11 cellular contexts compared by ENCODE assay signal in the genomic region with DNA sequence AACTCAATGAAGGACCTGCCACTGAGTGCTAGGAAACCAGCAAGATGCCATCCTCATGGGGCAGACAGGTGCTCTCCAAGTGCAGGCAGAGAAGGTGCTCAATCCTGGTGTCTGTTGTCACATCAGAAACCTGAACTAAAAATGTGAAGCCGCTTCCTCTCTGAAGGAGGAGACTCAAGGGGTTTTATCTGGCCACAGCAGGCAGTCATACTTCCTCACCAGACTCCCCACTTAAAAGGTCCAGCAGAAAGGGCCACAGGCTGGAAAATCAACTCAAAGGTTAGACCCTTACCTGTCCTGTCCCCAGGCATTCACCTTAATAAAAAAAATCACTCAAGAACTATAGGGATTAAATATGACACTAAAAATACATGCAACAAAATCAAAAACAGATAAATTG. TPM values are rescaled to one million over a fixed set of nuclear protein-coding genes. Genes with fewer than 3 reads are reported as not detected.
A peak's percentile ranks its signal among the peaks of the same experiment; 100 is the strongest.
DNase-seq lines count a peak whose midpoint lies in the region; ATAC-seq and TF ChIP-seq lines count a peak whose summit lies in the region.
"Had no signal": no experiment of that assay in that cellular context is flagged by ENCODE, and none has a peak within 500 bp of the region (broad histone marks: within the 10 kb centered on the region; RNA-seq: fewer than 3 reads in every experiment).

No MANE protein-coding gene starts in this region.

- intact Hi-C loops in spleen (cut with DNase I; ENCODE audit: low total_unique reads), result no loop called here

- 0 to 41% (median 23%) methylated on average over 1 of the region's 1 CpG for WGBS in spleen, 5 donors

- H3K27me3 ChIP-seq in spleen (replicated peaks in 1 of 7), result no peaks in the 10 kb centered on the region

- DNase-seq in activated T-cell treated with anti-CD3 and anti-CD28 coated beads, Interleukin-2, amount 50 U/mL, for 24 hours, result peak; percentile 30
- DNase-seq in activated T-cell treated with anti-CD3 and anti-CD28 coated beads, Interleukin-2, amount 50 U/mL, for 48 hours, result no peak
- DNase-seq in NOMO-1 treated with dmso at 0.1 percent for 144 hours (lab: John Stamatoyannopoulos, UW; ENCODE audit: unreplicated experiment) (peak; percentile 10), spleen (peak; percentile 47), NCI-H524 treated with DMSO at 0.1 percent for 48 hours (lab: John Stamatoyannopoulos, UW) (no peak), DMS 273 (lab: John Stamatoyannopoulos, UW; ENCODE audit: unreplicated experiment) (no peak)
- no peak for DNase-seq in central memory CD8-positive, alpha-beta T cell (ENCODE audit: low spot score in 2 of 2)
- DNase-seq: NCI-H2227 treated with DMSO at 0.1 percent for 48 hours; stimulated activated CD4-positive, alpha-beta T cell treated with anti-CD3 and anti-CD28 coated beads, Interleukin-4, amount 100 ng/mL, for 4 hours had no signal

- H3K27me3 Mint-ChIP-seq in activated T-cell treated with anti-CD3 and anti-CD28 coated beads, Interleukin-2, amount 50 U/mL, for 24 hours, result no peaks in the 10 kb centered on the region
- no peaks in the 10 kb centered on the region for H3K27me3 Mint-ChIP-seq in central memory CD8-positive, alpha-beta T cell

- H3K4me3 Mint-ChIP-seq in activated T-cell treated with anti-CD3 and anti-CD28 coated beads, Interleukin-2, amount 50 U/mL, for 24 hours, result peak overlapping the region; percentile 59
- peak overlapping the region; percentile 67 for H3K4me3 Mint-ChIP-seq in central memory CD8-positive, alpha-beta T cell

- peaks cover 50 to 96% (median 87%) of the 10 kb centered on the region in 6 donors for H3K4me1 ChIP-seq in spleen

- peak overlapping the region in 1 of 8 donors; percentile 18 for H3K4me3 ChIP-seq in spleen
- H3K4me3 ChIP-seq: SK-N-MC had no signal

- peaks cover 85% of the 10 kb centered on the region for H3K4me1 Mint-ChIP-seq in activated T-cell treated with anti-CD3 and anti-CD28 coated beads, Interleukin-2, amount 50 U/mL, for 24 hours (ENCODE audit: low read depth)
- peaks cover 75% of the 10 kb centered on the region for H3K4me1 Mint-ChIP-seq in central memory CD8-positive, alpha-beta T cell

- peaks cover 90% of the 10 kb centered on the region for H3K36me3 Mint-ChIP-seq in activated T-cell treated with anti-CD3 and anti-CD28 coated beads, Interleukin-2, amount 50 U/mL, for 24 hours (ENCODE audit: low read depth)
- H3K36me3 Mint-ChIP-seq in central memory CD8-positive, alpha-beta T cell (ENCODE audit: insufficient read depth), result peaks cover 45% of the 10 kb centered on the region

- H3K27ac Mint-ChIP-seq in activated T-cell treated with anti-CD3 and anti-CD28 coated beads, Interleukin-2, amount 50 U/mL, for 24 hours, result peak overlapping the region; percentile 73
- H3K27ac Mint-ChIP-seq in central memory CD8-positive, alpha-beta T cell (ENCODE audit: low read depth), result peak overlapping the region; percentile 87

- peak overlapping the region in 7 of 8 donors; percentile 22 to 62 (median 46) for H3K27ac ChIP-seq in spleen
- H3K27ac ChIP-seq: SK-N-MC had no signal

- ATAC-seq in central memory CD8-positive, alpha-beta T cell (replicated peaks; ENCODE audit: extremely low read depth, poor library complexity, severe bottlenecking), result no peak
- ATAC-seq in HG03571 (IDR thresholded peaks at IDR 0.05; ENCODE audit: unreplicated experiment), result no peak

- no peak for TF ChIP-seq POLR2A in spleen (IDR thresholded peaks at IDR 0.05)

- no peaks in the 10 kb centered on the region for H3K9me3 Mint-ChIP-seq in activated T-cell treated with anti-CD3 and anti-CD28 coated beads, Interleukin-2, amount 50 U/mL, for 24 hours
- no peaks in the 10 kb centered on the region for H3K9me3 Mint-ChIP-seq in central memory CD8-positive, alpha-beta T cell

- no peak for TF ChIP-seq CTCF in spleen (IDR thresholded peaks at IDR 0.05 in 8 of 11, conservative IDR thresholded peaks at IDR 0.05 in 3 of 11)

- peaks cover 0 to 34% (median 0%) of the 10 kb centered on the region in 6 donors for H3K36me3 ChIP-seq in spleen

- H3K9me3 ChIP-seq in spleen, result no peaks in the 10 kb centered on the region

RNA-seq across cellular contexts. Expression of a gene that starts 4.8 kb away (rescaled TPM):
- 10 to 100 TPM; 36.5 to 71.4 (median 54.7) TPM for total RNA-seq in spleen
- polyA plus RNA-seq in spleen, result 100 to 1,000 TPM in 2 of 3 donors, 10 to 100 TPM in 1; 93.5 to 124 (median 105) TPM

RNA-seq across cellular contexts. Expression of a gene that starts 7.7 kb away (rescaled TPM):
- 100 to 1,000 TPM; 101 to 271 (median 162) TPM for total RNA-seq in spleen
- 100 to 1,000 TPM in 2 of 3 donors, 10 to 100 TPM in 1; 44.0 to 126 (median 119) TPM for polyA plus RNA-seq in spleen

Comparison
In these comparisons a context has a peak if more than half of its experiments do, and no peak if none do; other contexts are left out.
1. DNase-seq: peak in activated T-cell treated with anti-CD3 and anti-CD28 coated beads, Interleukin-2, amount 50 U/mL, for 24 hours (single experiment), NOMO-1 treated with dmso at 0.1 percent for 144 hours (single experiment) and spleen (single experiment); none in activated T-cell treated with anti-CD3 and anti-CD28 coated beads, Interleukin-2, amount 50 U/mL, for 48 hours (0 of 2), central memory CD8-positive, alpha-beta T cell (0 of 2), NCI-H524 treated with DMSO at 0.1 percent for 48 hours (single experiment) and DMS 273 (single experiment).